In genomic region chr17:79042421-79043190, GRCh38 we compare ENCODE assay signal across 1 cellular context.
TF ChIP-seq lines count a peak whose summit lies in the region.

No MANE protein-coding gene starts in this region.

TF ChIP-seq in HepG2, 621 proteins besides CTCF, POLR2A, EP300 and RAD21 (continued from another document):
- TF ChIP-seq KIAA2018 (CRISPR knock-in tag; IDR thresholded peaks at IDR 0.05; ENCODE audit: borderline replicate concordance), result no peak
- TF ChIP-seq NFATC3 (CRISPR knock-in tag; IDR thresholded peaks at IDR 0.05), result no peak
- TF ChIP-seq, protein P1, sequence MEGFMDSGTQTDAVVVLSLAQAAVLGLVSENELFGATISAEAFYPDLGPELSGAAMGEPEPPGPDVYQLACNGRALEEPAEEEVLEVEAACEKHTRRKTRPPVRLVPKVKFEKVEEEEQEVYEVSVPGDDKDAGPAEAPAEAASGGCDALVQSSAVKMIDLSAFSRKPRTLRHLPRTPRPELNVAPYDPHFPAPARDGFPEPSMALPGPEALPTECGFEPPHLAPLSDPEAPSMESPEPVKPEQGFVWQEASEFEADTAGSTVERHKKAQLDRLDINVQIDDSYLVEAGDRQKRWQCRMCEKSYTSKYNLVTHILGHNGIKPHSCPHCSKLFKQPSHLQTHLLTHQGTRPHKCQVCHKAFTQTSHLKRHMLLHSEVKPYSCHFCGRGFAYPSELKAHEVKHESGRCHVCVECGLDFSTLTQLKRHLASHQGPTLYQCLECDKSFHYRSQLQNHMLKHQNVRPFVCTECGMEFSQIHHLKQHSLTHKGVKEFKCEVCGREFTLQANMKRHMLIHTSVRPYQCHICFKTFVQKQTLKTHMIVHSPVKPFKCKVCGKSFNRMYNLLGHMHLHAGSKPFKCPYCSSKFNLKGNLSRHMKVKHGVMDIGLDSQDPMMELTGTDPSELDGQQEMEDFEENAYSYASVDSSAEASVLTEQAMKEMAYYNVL (CRISPR knock-in tag; IDR thresholded peaks at IDR 0.05; ENCODE audit: borderline replicate concordance), result no peak
- TF ChIP-seq NR2F6 (IDR thresholded peaks at IDR 0.05), result no peak
- no peak for TF ChIP-seq NR2F6 (CRISPR knock-in tag; IDR thresholded peaks at IDR 0.05)
- TF ChIP-seq ZNF17 (CRISPR knock-in tag; IDR thresholded peaks at IDR 0.05), result no peak
- TF ChIP-seq KAT2B (IDR thresholded peaks at IDR 0.05; ENCODE audit: borderline replicate concordance, low read depth, low read length), result no peak
- TF ChIP-seq, protein P2, sequence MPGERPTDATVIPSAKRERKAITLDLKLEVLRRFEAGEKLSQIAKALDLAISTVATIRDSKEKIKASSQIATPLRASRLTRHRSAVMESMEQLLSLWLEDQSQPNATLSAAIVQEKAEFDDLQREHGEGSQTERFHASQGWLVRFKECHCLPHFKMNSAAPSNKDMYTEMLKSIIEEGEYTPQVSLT (CRISPR knock-in tag; IDR thresholded peaks at IDR 0.05; ENCODE audit: borderline replicate concordance, low read depth), result no peak
- no peak for TF ChIP-seq ZSCAN25 (CRISPR knock-in tag; IDR thresholded peaks at IDR 0.05)
- TF ChIP-seq, protein P3, sequence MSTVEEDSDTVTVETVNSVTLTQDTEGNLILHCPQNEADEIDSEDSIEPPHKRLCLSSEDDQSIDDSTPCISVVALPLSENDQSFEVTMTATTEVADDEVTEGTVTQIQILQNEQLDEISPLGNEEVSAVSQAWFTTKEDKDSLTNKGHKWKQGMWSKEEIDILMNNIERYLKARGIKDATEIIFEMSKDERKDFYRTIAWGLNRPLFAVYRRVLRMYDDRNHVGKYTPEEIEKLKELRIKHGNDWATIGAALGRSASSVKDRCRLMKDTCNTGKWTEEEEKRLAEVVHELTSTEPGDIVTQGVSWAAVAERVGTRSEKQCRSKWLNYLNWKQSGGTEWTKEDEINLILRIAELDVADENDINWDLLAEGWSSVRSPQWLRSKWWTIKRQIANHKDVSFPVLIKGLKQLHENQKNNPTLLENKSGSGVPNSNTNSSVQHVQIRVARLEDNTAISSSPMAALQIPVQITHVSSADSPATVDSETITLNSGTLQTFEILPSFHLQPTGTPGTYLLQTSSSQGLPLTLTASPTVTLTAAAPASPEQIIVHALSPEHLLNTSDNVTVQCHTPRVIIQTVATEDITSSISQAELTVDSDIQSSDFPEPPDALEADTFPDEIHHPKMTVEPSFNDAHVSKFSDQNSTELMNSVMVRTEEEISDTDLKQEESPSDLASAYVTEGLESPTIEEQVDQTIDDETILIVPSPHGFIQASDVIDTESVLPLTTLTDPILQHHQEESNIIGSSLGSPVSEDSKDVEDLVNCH (CRISPR knock-in tag; IDR thresholded peaks at IDR 0.05), result no peak
- peak; percentile 54; the same call in 1 of the 2 replicates for TF ChIP-seq KDM2A (CRISPR knock-in tag; IDR thresholded peaks at IDR 0.05; ENCODE audit: borderline replicate concordance, low read depth)
